ENCODE assay signal across 30 cellular contexts in genomic region chr11:66494935-66495334, GRCh38. TPM values are rescaled to one million over a fixed set of nuclear protein-coding genes. Genes with fewer than 3 reads are reported as not detected.
"Had no signal": no experiment of that assay in that cellular context is flagged by ENCODE, and none has a peak within 500 bp of the region (broad histone marks: within the 10 kb centered on the region; RNA-seq: fewer than 3 reads in every experiment).

No MANE protein-coding gene starts in this region.

- H3K9me3 Mint-ChIP-seq: activated CD4-positive, alpha-beta T cell treated with anti-CD3 and anti-CD28 coated beads, Interleukin-2, amount 10 ng/mL, durations not matched to agents 7 days and 5 days; activated CD8-positive, alpha-beta T cell treated with anti-CD3 and anti-CD28 coated beads for 36 hours; activated T-helper 17 cell treated with anti-CD3 and anti-CD28 coated beads, Interleukin-2, amount 50 U/mL, for 72 hours; effector memory CD8-positive, alpha-beta T cell; memory B cell; nephron progenitor cell; stimulated activated naive B cell treated with anti-CD40 and anti-IgM and Interleukin-4, amounts not matched to agents 10 μg/mL and 1 μg/mL and 100 μg/mL, for 72 hours had no signal

- H3K27ac Mint-ChIP-seq: activated CD4-positive, alpha-beta T cell treated with anti-CD3 and anti-CD28 coated beads, Interleukin-2, amount 10 ng/mL, durations not matched to agents 7 days and 5 days; activated CD8-positive, alpha-beta memory T cell treated with anti-CD3 and anti-CD28 coated beads, Interleukin-2, amount 10 ng/mL, durations not matched to agents 7 days and 5 days; activated CD8-positive, alpha-beta T cell treated with anti-CD3 and anti-CD28 coated beads for 36 hours; activated naive CD8-positive, alpha-beta T cell; activated T-helper 17 cell treated with anti-CD3 and anti-CD28 coated beads, Interleukin-2, amount 50 U/mL, for 72 hours; effector memory CD8-positive, alpha-beta T cell; memory B cell; nephron progenitor cell; stimulated activated naive B cell treated with anti-CD40 and anti-IgM and Interleukin-4, amounts not matched to agents 10 μg/mL and 1 μg/mL and 100 μg/mL, for 72 hours had no signal

- H3K79me2 ChIP-seq: hepatocyte had no signal

- DNase-seq: activated CD4-positive, alpha-beta T cell treated with anti-CD3 and anti-CD28 coated beads, Interleukin-2, amount 10 ng/mL, durations not matched to agents 7 days and 5 days; activated CD4-positive, CD25-positive, alpha-beta regulatory T cell; activated CD8-positive, alpha-beta memory T cell treated with anti-CD3 and anti-CD28 coated beads, Interleukin-2, amount 10 ng/mL, durations not matched to agents 7 days and 5 days; activated T-cell treated with anti-CD3 and anti-CD28 coated beads, Interleukin-2, amount 50 U/mL, for 1 hour; adrenal gland; brain microvascular endothelial cell; caudate nucleus; effector memory CD8-positive, alpha-beta T cell; glutamatergic neuron; islet precursor cell; left cardiac atrium; nephron progenitor cell; occipital lobe; small intestine; stimulated activated naive B cell treated with anti-CD40 and anti-IgM and Interleukin-4, amounts not matched to agents 10 μg/mL and 1 μg/mL and 100 μg/mL, for 72 hours; T-helper 9 cell; uterus had no signal

- ATAC-seq: activated T-helper 17 cell treated with anti-CD3 and anti-CD28 coated beads, Interleukin-2, amount 50 U/mL, for 72 hours; effector memory CD8-positive, alpha-beta T cell; left cardiac atrium; sciatic nerve had no signal

- H3K4me2 ChIP-seq: hepatocyte had no signal

- H3K27me3 Mint-ChIP-seq: activated CD4-positive, alpha-beta T cell treated with anti-CD3 and anti-CD28 coated beads, Interleukin-2, amount 10 ng/mL, durations not matched to agents 7 days and 5 days; activated CD8-positive, alpha-beta memory T cell treated with anti-CD3 and anti-CD28 coated beads, Interleukin-2, amount 10 ng/mL, durations not matched to agents 7 days and 5 days; activated CD8-positive, alpha-beta T cell treated with anti-CD3 and anti-CD28 coated beads for 36 hours; activated naive CD8-positive, alpha-beta T cell; activated T-helper 17 cell treated with anti-CD3 and anti-CD28 coated beads, Interleukin-2, amount 50 U/mL, for 72 hours; effector memory CD8-positive, alpha-beta T cell; memory B cell; stimulated activated naive B cell treated with anti-CD40 and anti-IgM and Interleukin-4, amounts not matched to agents 10 μg/mL and 1 μg/mL and 100 μg/mL, for 72 hours had no signal

- H3K4me3 Mint-ChIP-seq: activated CD4-positive, alpha-beta T cell treated with anti-CD3 and anti-CD28 coated beads, Interleukin-2, amount 10 ng/mL, durations not matched to agents 7 days and 5 days; activated CD8-positive, alpha-beta memory T cell treated with anti-CD3 and anti-CD28 coated beads, Interleukin-2, amount 10 ng/mL, durations not matched to agents 7 days and 5 days; activated CD8-positive, alpha-beta T cell treated with anti-CD3 and anti-CD28 coated beads for 36 hours; activated naive CD8-positive, alpha-beta T cell; activated T-helper 17 cell treated with anti-CD3 and anti-CD28 coated beads, Interleukin-2, amount 50 U/mL, for 72 hours; effector memory CD8-positive, alpha-beta T cell; memory B cell; nephron progenitor cell; stimulated activated naive B cell treated with anti-CD40 and anti-IgM and Interleukin-4, amounts not matched to agents 10 μg/mL and 1 μg/mL and 100 μg/mL, for 72 hours had no signal

- H3K9me3 ChIP-seq: adrenal gland, ascending aorta, esophagus muscularis mucosa, uterus had no signal

- H3K36me3 ChIP-seq: uterus had no signal

- H3K4me1 Mint-ChIP-seq: activated CD8-positive, alpha-beta memory T cell treated with anti-CD3 and anti-CD28 coated beads, Interleukin-2, amount 10 ng/mL, durations not matched to agents 7 days and 5 days; activated T-helper 17 cell treated with anti-CD3 and anti-CD28 coated beads, Interleukin-2, amount 50 U/mL, for 72 hours; memory B cell; stimulated activated naive B cell treated with anti-CD40 and anti-IgM and Interleukin-4, amounts not matched to agents 10 μg/mL and 1 μg/mL and 100 μg/mL, for 72 hours had no signal

- H3K4me3 ChIP-seq: adrenal gland, ascending aorta, esophagus muscularis mucosa, hepatocyte, uterus had no signal

- H2AFZ ChIP-seq: hepatocyte had no signal

- H3K27ac ChIP-seq: adrenal gland, ascending aorta, brain microvascular endothelial cell, esophagus muscularis mucosa, hepatocyte, uterus had no signal

- H3K4me1 ChIP-seq: adrenal gland, ascending aorta, esophagus muscularis mucosa, uterus had no signal

- H3K27me3 ChIP-seq: adrenal gland, ascending aorta, brain microvascular endothelial cell, esophagus muscularis mucosa, hepatocyte, uterus had no signal

RNA-seq across cellular contexts. Expression of gene ACTN3, which starts 51.8 kb away (rescaled TPM):
- total RNA-seq: ascending aorta; esophagus muscularis mucosa; frontal cortex; hepatocyte; lower leg skin; mononuclear cell; occipital lobe; T-helper 1 cell treated with Interleukin-12 subunit alpha and Interleukin-12 subunit beta and Interleukin-4 antibody, amounts not matched to agents 30 ng/mL and 1 ng/mL, for 36 hours; temporal lobe had no signal
